Comparison of ENCODE assay signal across 23 cellular contexts in genomic region chr1:63747445-63747844, GRCh38. TPM values are rescaled to one million over a fixed set of nuclear protein-coding genes. Genes with fewer than 3 reads are reported as not detected.
A peak's percentile ranks its signal among the peaks of the same experiment; 100 is the strongest.
DNase-seq lines count a peak whose midpoint lies in the region; ATAC-seq, FAIRE-seq and TF ChIP-seq lines count a peak whose summit lies in the region.
"Had no signal": no experiment of that assay in that cellular context is flagged by ENCODE, and none has a peak within 500 bp of the region (broad histone marks: within the 10 kb centered on the region; RNA-seq: fewer than 3 reads in every experiment).

No MANE protein-coding gene starts in this region.

- H3K79me2 ChIP-seq in H1 (ENCODE audit: control insufficient read depth in 1 of 2, insufficient read depth in 2 of 2, low read length in 2 of 2), result no peaks in the 10 kb centered on the region

- H3K56ac ChIP-seq in H1 (replicated peaks; ENCODE audit: insufficient read length, low read depth, low read length), result no peak overlapping the region

- no peak overlapping the region for H2BK120ac ChIP-seq in H1 (replicated peaks; ENCODE audit: low read depth, low read length)

- no peaks in the 10 kb centered on the region for H3K4me1 ChIP-seq in SJCRH30
- peaks cover 0 to 9% (median 5%) of the 10 kb centered on the region in 4 experiments; a peak in 6 of 7 replicates for H3K4me1 ChIP-seq in H1 (replicated peaks in 1 of 4; ENCODE audit: control insufficient read depth in 3 of 4, insufficient read depth in 4 of 4, low read length in 3 of 4)
- H3K4me1 ChIP-seq in right cardiac atrium (ENCODE audit: control insufficient read depth, insufficient read depth, low read length), result no peaks in the 10 kb centered on the region

- H3K27ac ChIP-seq in SJCRH30, result no peak overlapping the region
- no peak overlapping the region for H3K27ac ChIP-seq in H1 (ENCODE audit: low read depth, low read length)
- H3K27ac ChIP-seq in right cardiac atrium (ENCODE audit: low read length), result no peak overlapping the region
- H3K27ac ChIP-seq: PC-9 had no signal

- 0 out of 2 replicates have a peak overlapping the region, but pooled peaks have one; percentile 29 for H2AK5ac ChIP-seq in H1 (ENCODE audit: low read depth, low read length)

- CTCF ChIA-PET in H1 (lab: Charles Lee; ENCODE audit: partially characterized antibody), result interaction anchor here (0.7 to 5.4 kb wide), 8 partner anchors 12 to 446 kb away, joined by 3 to 33 read pairs (median 6); no protein-coding TSS in a partner anchor

- peak; percentile 7 to 43 for DNase-seq in SJCRH30
- no peak for DNase-seq in H1 (ENCODE audit: low read depth in 1 of 2, low spot score in 2 of 2)
- DNase-seq in right cardiac atrium, result peak in 2 of 3 donors; percentile 53 to 56
- DNase-seq in skeletal muscle cell (ENCODE audit: low read depth), result peak; percentile 36
- DNase-seq in cerebellar cortex (ENCODE audit: low spot score), result no peak
- no peak for DNase-seq in activated CD8-positive, alpha-beta memory T cell treated with anti-CD3 and anti-CD28 coated beads, Interleukin-2, amount 50 U/mL, for 48 hours
- no peak for DNase-seq in NCI-H226
- DNase-seq: ACHN; CD4-positive, alpha-beta T cell; DMS79 treated with DMSO at 0.1 percent for 48 hours; GOT3; HFFc6; KG1; NCI-H1048; NCI-H146; NCI-H2081 treated with DMSO at 0.1 percent for 48 hours; NCI-H2227 treated with DMSO at 0.1 percent for 48 hours; NCI-H526; NK-92 treated with Interleukin-12 subunit alpha and Interleukin-12 subunit beta, amount 100 ng/mL, for 24 hours; PC-9 had no signal

- H3K4me3 ChIP-seq in SJCRH30 (no peak overlapping the region), H1 (ENCODE audit: extremely low read depth in 1 of 4, insufficient read depth in 2 of 4, low read depth in 3 of 4, low read length in 4 of 4) (no peak overlapping the region), right cardiac atrium (ENCODE audit: low read length) (no peak overlapping the region), skeletal muscle cell (ENCODE audit: low read depth, low read length) (no peak overlapping the region)
- H3K4me3 ChIP-seq: PC-9 had no signal

- TF ChIP-seq EP300 in H1 (IDR thresholded peaks at IDR 0.05; ENCODE audit: borderline replicate concordance in 1 of 2, low read depth in 2 of 2, low read length in 2 of 2), result no peak

- H3K23me2 ChIP-seq in H1 (ENCODE audit: low read depth, low read length), result no peaks in the 10 kb centered on the region

- H2BK20ac ChIP-seq in H1 (ENCODE audit: low read length), result no peak overlapping the region; the same call in 1 of the 2 replicates

- H3K27me3 ChIP-seq in SJCRH30, result no peaks in the 10 kb centered on the region
- 0 out of 7 replicates have a peak, but pooled peaks cover 0 to 1% (median 0%) of the 10 kb centered on the region in 4 experiments for H3K27me3 ChIP-seq in H1 (replicated peaks in 1 of 4; ENCODE audit: control insufficient read depth in 3 of 4, extremely low read depth in 1 of 4, insufficient read depth in 3 of 4, low read length in 3 of 4)
- H3K27me3 ChIP-seq in right cardiac atrium (ENCODE audit: control insufficient read depth, insufficient read depth), result no peaks in the 10 kb centered on the region

- no peak for TF ChIP-seq CTCF in H1 (IDR thresholded peaks at IDR 0.05; ENCODE audit: control extremely low read depth in 1 of 3, insufficient read depth in 1 of 3, low read depth in 1 of 3, low read length in 3 of 3)

- no peak overlapping the region for H3K9ac ChIP-seq in H1 (replicated peaks in 1 of 4; ENCODE audit: extremely low read depth in 1 of 4, low read depth in 3 of 4, low read length in 3 of 4)

- peak overlapping the region; percentile 2; the same call in 1 of the 2 replicates for H2BK15ac ChIP-seq in H1 (ENCODE audit: low read length)

- H3K9me3 ChIP-seq in SJCRH30 (replicated peaks), result no peaks in the 10 kb centered on the region
- peaks cover 3 to 4% of the 10 kb centered on the region in 2 experiments; a peak in 1 of 4 replicates for H3K9me3 ChIP-seq in H1 (ENCODE audit: insufficient read depth in 2 of 2, low read depth in 1 of 2, low read length in 1 of 2)
- no peaks in the 10 kb centered on the region for H3K9me3 ChIP-seq in right cardiac atrium (ENCODE audit: control insufficient read depth, low read length)

- no peaks in the 10 kb centered on the region for H4K20me1 ChIP-seq in H1 (replicated peaks in 1 of 2; ENCODE audit: control insufficient read depth in 1 of 2, insufficient read depth in 2 of 2, low read length in 2 of 2)

- H4K8ac ChIP-seq in H1 (ENCODE audit: extremely low read depth, insufficient read depth, low read length), result no peak overlapping the region

- intact Hi-C loops in right cardiac atrium (cut with DNase I), result no loop called here

- no peak overlapping the region for H4K91ac ChIP-seq in H1 (replicated peaks; ENCODE audit: insufficient read length, low read length)

- TF ChIP-seq POLR2A in H1 (IDR thresholded peaks at IDR 0.05; ENCODE audit: control extremely low read depth in 1 of 2, low read depth in 2 of 2, low read length in 2 of 2), result no peak

- H2BK12ac ChIP-seq in H1 (ENCODE audit: low read depth, low read length), result peak overlapping the region; percentile 32; the same call in 1 of the 2 replicates

- no peaks in the 10 kb centered on the region for H3K79me1 ChIP-seq in H1 (ENCODE audit: low read depth, low read length)

- H2BK5ac ChIP-seq in H1 (ENCODE audit: low read depth, low read length), result 0 out of 2 replicates have a peak overlapping the region, but pooled peaks have one; percentile 14

- H4K5ac ChIP-seq in H1 (ENCODE audit: insufficient read length, low read depth, low read length), result no peak overlapping the region

- POLR2A ChIA-PET in H1 (lab: Charles Lee; ENCODE audit: partially characterized antibody), result interaction anchor here (0.5 to 1.7 kb wide), 3 partner anchors 14 to 63 kb away, joined by 3 read pairs; no protein-coding TSS in a partner anchor

- H3K4ac ChIP-seq in H1 (replicated peaks; ENCODE audit: insufficient read length, low read depth, low read length), result no peak overlapping the region

- H2AFZ ChIP-seq in H1 (ENCODE audit: low read length), result no peak overlapping the region
- H2AFZ ChIP-seq: PC-9 had no signal

- H3K23ac ChIP-seq in H1 (ENCODE audit: insufficient read length), result no peak overlapping the region

- ATAC-seq in right cardiac atrium, result peak; percentile 62 to 70

- H3K36me3 ChIP-seq in SJCRH30 (no peaks in the 10 kb centered on the region), H1 (ENCODE audit: control insufficient read depth in 2 of 4, insufficient read depth in 4 of 4, low read length in 3 of 4) (no peaks in the 10 kb centered on the region)

- H3K18ac ChIP-seq in H1 (ENCODE audit: extremely low read depth, low read length), result no peak overlapping the region

- no peak for FAIRE-seq in H1 (lab: Jason Lieb, UNC)
- FAIRE-seq: D721Med, G401.6, GM12891 had no signal

- TF ChIP-seq RAD21 in H1 (IDR thresholded peaks at IDR 0.05 in 1 of 2, conservative IDR thresholded peaks at IDR 0.05 in 1 of 2; ENCODE audit: low read depth in 2 of 2, low read length in 2 of 2), result no peak

- H3K14ac ChIP-seq in H1 (ENCODE audit: insufficient read length), result no peak overlapping the region

- no peak overlapping the region for H3K4me2 ChIP-seq in H1 (ENCODE audit: insufficient read depth in 1 of 2, low read depth in 2 of 2, low read length in 2 of 2)
- H3K4me2 ChIP-seq: PC-9 had no signal

- WGBS in H1 (ENCODE audit: extremely low coverage in 1 of 2, insufficient coverage in 1 of 2, insufficient read length in 1 of 2, insufficient replicate concordance in 2 of 2, low coverage in 1 of 2, low lambda C conversion rate in 2 of 2, missing lambda C conversion rate in 1 of 2), 2 experiments, result 84% methylated on average over 6 of the region's 6 CpGs; no CpG with 5 or more reads in 1 of the 2 experiments
- 43% methylated on average over 6 of the region's 6 CpGs for WGBS in right cardiac atrium

TF ChIP-seq in H1, 55 proteins besides CTCF, POLR2A, EP300 and RAD21 (continues in another document):
- TF ChIP-seq, protein P1, sequence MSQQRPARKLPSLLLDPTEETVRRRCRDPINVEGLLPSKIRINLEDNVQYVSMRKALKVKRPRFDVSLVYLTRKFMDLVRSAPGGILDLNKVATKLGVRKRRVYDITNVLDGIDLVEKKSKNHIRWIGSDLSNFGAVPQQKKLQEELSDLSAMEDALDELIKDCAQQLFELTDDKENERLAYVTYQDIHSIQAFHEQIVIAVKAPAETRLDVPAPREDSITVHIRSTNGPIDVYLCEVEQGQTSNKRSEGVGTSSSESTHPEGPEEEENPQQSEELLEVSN (IDR thresholded peaks at IDR 0.05), result no peak
- TF ChIP-seq SP1 (IDR thresholded peaks at IDR 0.05; ENCODE audit: low read depth, low read length), result no peak
- no peak for TF ChIP-seq FOSL1 (IDR thresholded peaks at IDR 0.05; ENCODE audit: insufficient read depth, low read depth, low read length)
- TF ChIP-seq CBX8 (IDR thresholded peaks at IDR 0.05; ENCODE audit: borderline replicate concordance, low read depth, low read length), result no peak
- no peak for TF ChIP-seq NRF1 (IDR thresholded peaks at IDR 0.05; ENCODE audit: low read depth, low read length)
- TF ChIP-seq, protein P2, sequence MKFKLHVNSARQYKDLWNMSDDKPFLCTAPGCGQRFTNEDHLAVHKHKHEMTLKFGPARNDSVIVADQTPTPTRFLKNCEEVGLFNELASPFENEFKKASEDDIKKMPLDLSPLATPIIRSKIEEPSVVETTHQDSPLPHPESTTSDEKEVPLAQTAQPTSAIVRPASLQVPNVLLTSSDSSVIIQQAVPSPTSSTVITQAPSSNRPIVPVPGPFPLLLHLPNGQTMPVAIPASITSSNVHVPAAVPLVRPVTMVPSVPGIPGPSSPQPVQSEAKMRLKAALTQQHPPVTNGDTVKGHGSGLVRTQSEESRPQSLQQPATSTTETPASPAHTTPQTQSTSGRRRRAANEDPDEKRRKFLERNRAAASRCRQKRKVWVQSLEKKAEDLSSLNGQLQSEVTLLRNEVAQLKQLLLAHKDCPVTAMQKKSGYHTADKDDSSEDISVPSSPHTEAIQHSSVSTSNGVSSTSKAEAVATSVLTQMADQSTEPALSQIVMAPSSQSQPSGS (IDR thresholded peaks at IDR 0.05; ENCODE audit: low read length), result no peak
- TF ChIP-seq RFX5 (IDR thresholded peaks at IDR 0.05; ENCODE audit: borderline replicate concordance, low read depth, low read length), result no peak
- TF ChIP-seq KDM4A (IDR thresholded peaks at IDR 0.05; ENCODE audit: low read depth, low read length, severe bottlenecking), result no peak

RNA-seq across cellular contexts. Expression of gene ROR1, which starts 26.4 kb away (rescaled TPM):
- 4.8 and 5.5 TPM in 2 replicates for total RNA-seq in SJCRH30 (2014; rRNA removed; shearing (Covaris generic))
- 70.3 and 73.6 TPM in 2 replicates for total RNA-seq in H1 (2021; fragmentation: NEBNext Ultra II Directional; extraction: Animal tissue kit (Norgen Biotek cat#: 25700))
- polyA plus RNA-seq in H1 (2011; rRNA removed), result 27.5 and 33.6 TPM in 2 replicates
- polyA plus RNA-seq in H1 (2011; cell fraction: cytosol; rRNA removed), result 31.7 TPM
- 72.5 TPM for polyA plus RNA-seq in H1 (2011; cell fraction: nucleus; rRNA removed)
- polyA plus RNA-seq in H1 (2012, experiment 1 of 2), result 31.8 to 40.7 TPM (median 40.1 TPM) in 4 replicates
- polyA plus RNA-seq in H1 (2012, experiment 2 of 2), result 4.2 TPM
- polyA plus RNA-seq in H1 (2013, experiment 1 of 2), result 68.4 TPM
- polyA plus RNA-seq in H1 (2013, experiment 2 of 2), result 76.5 TPM
- polyA minus RNA-seq in H1 (2011; rRNA and poly(A)+ RNA removed), result 186 and 264 TPM in 2 replicates
- 54.3 TPM for polyA minus RNA-seq in H1 (2011; cell fraction: cytosol; rRNA and poly(A)+ RNA removed)
- 152 TPM for polyA minus RNA-seq in H1 (2011; cell fraction: nucleus; rRNA and poly(A)+ RNA removed)
- 10 to 100 TPM; 10.6 to 32.5 (median 13.5) TPM for total RNA-seq in right cardiac atrium
- 3.4 TPM for polyA plus RNA-seq in right cardiac atrium
- total RNA-seq: CD4-positive, alpha-beta T cell had no signal

Comparison
In these comparisons a context has a peak if more than half of its experiments do, and no peak if none do; other contexts are left out.
1. DNase-seq: peak in SJCRH30 (2 of 2), right cardiac atrium (2 of 3) and skeletal muscle cell (single experiment); none in H1 (0 of 2), cerebellar cortex (single experiment), activated CD8-positive, alpha-beta memory T cell treated with anti-CD3 and anti-CD28 coated beads, Interleukin-2, amount 50 U/mL, for 48 hours (single experiment) and NCI-H226 (single experiment).